ENCODE assay signal across 18 cellular contexts in the genomic region with DNA sequence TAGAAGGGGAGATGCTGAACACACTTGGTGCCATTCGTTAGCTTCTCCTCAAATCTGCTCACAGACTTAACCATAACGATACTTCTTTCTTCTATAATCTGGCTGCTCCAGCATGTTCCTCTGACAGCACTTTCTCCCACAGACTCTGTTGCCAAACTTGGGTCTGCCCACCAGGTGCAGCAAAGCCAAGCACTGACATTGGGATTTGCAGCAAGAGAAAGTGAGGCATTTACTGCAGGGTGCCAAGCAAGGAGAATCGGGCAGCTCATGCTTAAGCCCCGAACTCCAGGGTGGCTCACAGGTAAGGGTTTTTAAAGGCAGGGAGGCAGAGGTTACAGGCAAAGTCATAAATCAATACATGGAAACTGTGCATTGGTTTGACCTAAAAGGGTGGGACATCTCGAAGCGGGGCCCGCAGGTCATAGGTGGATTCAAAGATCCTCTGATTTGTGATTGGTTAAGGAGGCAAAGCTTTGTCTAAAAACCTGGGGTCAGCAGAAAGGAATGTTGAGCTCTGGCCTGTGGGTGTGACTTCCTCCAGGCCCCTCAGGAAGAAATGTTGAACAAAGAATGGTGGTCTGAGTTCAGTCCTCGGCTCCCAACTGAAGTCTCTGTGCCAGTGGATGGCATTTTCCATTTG. TPM values are rescaled to one million over a fixed set of nuclear protein-coding genes. Genes with fewer than 3 reads are reported as not detected.
DNase-seq lines count a peak whose midpoint lies in the region; ATAC-seq lines count a peak whose summit lies in the region.
"Had no signal": no experiment of that assay in that cellular context is flagged by ENCODE, and none has a peak within 500 bp of the region (broad histone marks: within the 10 kb centered on the region; RNA-seq: fewer than 3 reads in every experiment).

No MANE protein-coding gene starts in this region.

- no peaks in the 10 kb centered on the region for H3K9me3 Mint-ChIP-seq in natural killer cell treated with Interleukin-12 subunit alpha and Interleukin-12 subunit beta and Interleukin-15 and Interleukin-18, amount 100 ng/mL, for 72 hours
- H3K9me3 Mint-ChIP-seq: activated CD4-positive, alpha-beta T cell treated with anti-CD3 and anti-CD28 coated beads, Interleukin-2, amount 10 ng/mL, durations not matched to agents 24 days and 14 days; activated naive CD4-positive, alpha-beta T cell treated with anti-CD3 and anti-CD28 coated beads, Interleukin-2, amount 10 ng/mL, durations not matched to agents 7 days and 5 days had no signal

- H3K27ac Mint-ChIP-seq in natural killer cell treated with Interleukin-12 subunit alpha and Interleukin-12 subunit beta and Interleukin-15 and Interleukin-18, amount 100 ng/mL, for 72 hours = no peak overlapping the region
- H3K27ac Mint-ChIP-seq: activated CD4-positive, alpha-beta T cell treated with anti-CD3 and anti-CD28 coated beads, Interleukin-2, amount 10 ng/mL, durations not matched to agents 24 days and 14 days; activated naive CD4-positive, alpha-beta T cell treated with anti-CD3 and anti-CD28 coated beads, Interleukin-2, amount 10 ng/mL, durations not matched to agents 7 days and 5 days had no signal

- ATAC-seq in natural killer cell treated with Interleukin-12 subunit alpha and Interleukin-12 subunit beta and Interleukin-15 and Interleukin-18, amount 100 ng/mL, for 72 hours = no peak
- ATAC-seq in HG03442 (IDR thresholded peaks at IDR 0.05; ENCODE audit: unreplicated experiment) = no peak
- no peak for ATAC-seq in GM18498 (IDR thresholded peaks at IDR 0.05; ENCODE audit: unreplicated experiment)
- ATAC-seq in GM18511 (IDR thresholded peaks at IDR 0.05; ENCODE audit: unreplicated experiment) = no peak

- H3K27ac ChIP-seq in mesodermal cell (ENCODE audit: low read depth, low read length, severe bottlenecking) = peak overlapping the region; percentile 73
- H3K27ac ChIP-seq: coronary artery, testis had no signal

- H3K4me1 Mint-ChIP-seq in natural killer cell treated with Interleukin-12 subunit alpha and Interleukin-12 subunit beta and Interleukin-15 and Interleukin-18, amount 100 ng/mL, for 72 hours (ENCODE audit: low read depth in 2 of 2) = peaks cover 4 to 10% of the 10 kb centered on the region in 2 donors

- peaks cover 33% of the 10 kb centered on the region for H3K4me1 ChIP-seq in mesodermal cell (ENCODE audit: control insufficient read depth, insufficient read depth, low read length, poor library complexity, severe bottlenecking)

- H3K9me3 ChIP-seq in MG63 = no peaks in the 10 kb centered on the region
- no peaks in the 10 kb centered on the region for H3K9me3 ChIP-seq in mesodermal cell (ENCODE audit: control insufficient read depth, low read length)
- H3K9me3 ChIP-seq: testis had no signal

- H3K4me3 Mint-ChIP-seq in natural killer cell treated with Interleukin-12 subunit alpha and Interleukin-12 subunit beta and Interleukin-15 and Interleukin-18, amount 100 ng/mL, for 72 hours = no peak overlapping the region
- H3K4me3 Mint-ChIP-seq: activated CD4-positive, alpha-beta T cell treated with anti-CD3 and anti-CD28 coated beads, Interleukin-2, amount 10 ng/mL, durations not matched to agents 24 days and 14 days; activated naive CD4-positive, alpha-beta T cell treated with anti-CD3 and anti-CD28 coated beads, Interleukin-2, amount 10 ng/mL, durations not matched to agents 7 days and 5 days had no signal

- peaks cover 5% of the 10 kb centered on the region in 2 donors for H3K27me3 Mint-ChIP-seq in natural killer cell treated with Interleukin-12 subunit alpha and Interleukin-12 subunit beta and Interleukin-15 and Interleukin-18, amount 100 ng/mL, for 72 hours

- H3K27me3 ChIP-seq in MG63 = no peaks in the 10 kb centered on the region
- H3K27me3 ChIP-seq: testis had no signal

- DNase-seq in EL = peak; percentile 52
- DNase-seq in MG63 = peak; percentile 11
- DNase-seq in ecto neural progenitor cell (ENCODE audit: low spot score) = peak; percentile 69
- DNase-seq in natural killer cell treated with Interleukin-12 subunit alpha and Interleukin-12 subunit beta and Interleukin-15 and Interleukin-18, amount 100 ng/mL, for 72 hours (ENCODE audit: low spot score) = no peak
- DNase-seq: activated CD4-positive, alpha-beta T cell treated with anti-CD3 and anti-CD28 coated beads, Interleukin-2, amount 10 ng/mL, durations not matched to agents 24 days and 14 days; activated naive CD4-positive, alpha-beta T cell treated with anti-CD3 and anti-CD28 coated beads, Interleukin-2, amount 10 ng/mL, durations not matched to agents 7 days and 5 days; NCI-H1417; NCI-H446; SHP77; stimulated activated CD4-positive, alpha-beta T cell treated with anti-CD3 and anti-CD28 coated beads, Interleukin-4, amount 100 ng/mL, for 4 hours; T-helper 9 cell; testis had no signal

- no peak overlapping the region for H3K4me3 ChIP-seq in MG63
- no peak overlapping the region for H3K4me3 ChIP-seq in mesodermal cell (ENCODE audit: extremely low read depth, insufficient read depth, low read length, poor library complexity, severe bottlenecking)
- H3K4me3 ChIP-seq: coronary artery, testis had no signal

- H3K36me3 Mint-ChIP-seq in natural killer cell treated with Interleukin-12 subunit alpha and Interleukin-12 subunit beta and Interleukin-15 and Interleukin-18, amount 100 ng/mL, for 72 hours = no peaks in the 10 kb centered on the region
- H3K36me3 Mint-ChIP-seq: activated naive CD4-positive, alpha-beta T cell treated with anti-CD3 and anti-CD28 coated beads, Interleukin-2, amount 10 ng/mL, durations not matched to agents 7 days and 5 days had no signal

- 73 to 77% methylated on average over 7 to 8 of the region's 8 CpGs for WGBS in mesodermal cell (ENCODE audit: insufficient coverage in 2 of 2), 2 experiments

- H3K36me3 ChIP-seq in MG63 (no peaks in the 10 kb centered on the region), mesodermal cell (ENCODE audit: control insufficient read depth, insufficient read depth, low read length) (no peaks in the 10 kb centered on the region)

RNA-seq across cellular contexts. Expression of gene PNPLA1, which starts 25.1 kb away (rescaled TPM):
- total RNA-seq in MG63 (2014; rRNA removed; shearing (Covaris generic); ENCODE audit: low replicate concordance) = not detected in 2 replicates
- not detected for polyA plus RNA-seq in mesodermal cell (2013, experiment 1 of 2)
- not detected for polyA plus RNA-seq in mesodermal cell (2013, experiment 2 of 2)
- total RNA-seq in natural killer cell treated with Interleukin-12 subunit alpha and Interleukin-12 subunit beta and Interleukin-15 and Interleukin-18, amount 100 ng/mL, for 72 hours = under 1 TPM in 1 of 2 donors, not detected in 1; 0.86 TPM
- total RNA-seq: activated CD4-positive, alpha-beta T cell treated with anti-CD3 and anti-CD28 coated beads, Interleukin-2, amount 10 ng/mL, durations not matched to agents 24 days and 14 days; skeletal muscle tissue had no signal

RNA-seq across cellular contexts. Expression of gene BRPF3, which starts 48.2 kb away (rescaled TPM):
- total RNA-seq in MG63 (2014; rRNA removed; shearing (Covaris generic); ENCODE audit: low replicate concordance) = 6.9 and 11.7 TPM in 2 replicates
- polyA plus RNA-seq in mesodermal cell (2013, experiment 1 of 2) = 29.0 TPM
- 23.9 TPM for polyA plus RNA-seq in mesodermal cell (2013, experiment 2 of 2)
- total RNA-seq in natural killer cell treated with Interleukin-12 subunit alpha and Interleukin-12 subunit beta and Interleukin-15 and Interleukin-18, amount 100 ng/mL, for 72 hours = 10 to 100 TPM; 37.2 to 43.6 TPM
